ENCODE assay signal across 19 cellular contexts in the genomic region with DNA sequence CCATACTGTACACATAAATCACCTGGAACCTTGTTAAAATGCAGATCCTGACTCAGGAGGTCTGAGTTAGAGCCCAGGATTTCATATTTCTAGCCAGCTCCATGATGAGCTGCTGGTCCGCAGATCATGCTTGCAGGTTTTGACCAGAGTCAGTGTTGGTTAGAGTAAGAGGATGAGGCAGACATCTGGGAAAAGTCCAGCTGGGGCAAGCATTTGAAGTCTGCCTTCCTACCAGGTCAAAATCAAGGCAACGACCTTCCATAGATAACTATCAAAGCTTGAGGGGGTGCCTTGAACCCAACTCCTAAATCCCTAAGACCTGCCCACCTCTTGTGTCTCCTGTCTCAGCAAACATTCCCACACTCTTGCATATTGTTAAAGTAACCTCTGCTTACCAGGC. TPM values are rescaled to one million over a fixed set of nuclear protein-coding genes. Genes with fewer than 3 reads are reported as not detected.
DNase-seq lines count a peak whose midpoint lies in the region; ATAC-seq and TF ChIP-seq lines count a peak whose summit lies in the region.
"Had no signal": no experiment of that assay in that cellular context is flagged by ENCODE, and none has a peak within 500 bp of the region (broad histone marks: within the 10 kb centered on the region; RNA-seq: fewer than 3 reads in every experiment).

No MANE protein-coding gene starts in this region.

- peaks cover 63% of the 10 kb centered on the region for H3K4me1 Mint-ChIP-seq in stimulated activated naive CD8-positive, alpha-beta T cell treated with anti-CD3 and anti-CD28 coated beads, Interleukin-15, Interleukin-2, amounts not matched to agents 100 ng/mL and 50 ng/mL, for 24 hours (ENCODE audit: low read depth)
- peaks cover 49% of the 10 kb centered on the region for H3K4me1 Mint-ChIP-seq in activated CD8-positive, alpha-beta T cell treated with anti-CD3 and anti-CD28 coated beads for 36 hours (ENCODE audit: low read depth)
- H3K4me1 Mint-ChIP-seq in effector memory CD8-positive, alpha-beta T cell (ENCODE audit: low read depth in 2 of 2): peaks cover 24 to 55% of the 10 kb centered on the region in 2 donors

- POLR2A ChIA-PET in activated CD8-positive, alpha-beta T cell treated with anti-CD3 and anti-CD28 coated beads for 36 hours (lab: Charles Lee): interaction anchor here (0.8 to 6.9 kb wide), 4 partner anchors 9 to 102 kb away, joined by 3 to 74 read pairs (median 4); a partner anchor contains a TSS

- H3K27me3 Mint-ChIP-seq in stimulated activated naive CD8-positive, alpha-beta T cell treated with anti-CD3 and anti-CD28 coated beads, Interleukin-15, Interleukin-2, amounts not matched to agents 100 ng/mL and 50 ng/mL, for 24 hours: no peaks in the 10 kb centered on the region
- H3K27me3 Mint-ChIP-seq in activated CD8-positive, alpha-beta T cell treated with anti-CD3 and anti-CD28 coated beads for 36 hours: no peaks in the 10 kb centered on the region
- no peaks in the 10 kb centered on the region for H3K27me3 Mint-ChIP-seq in effector memory CD8-positive, alpha-beta T cell

- no peak for DNase-seq in stimulated activated naive CD8-positive, alpha-beta T cell treated with anti-CD3 and anti-CD28 coated beads, Interleukin-15, Interleukin-2, amounts not matched to agents 100 U/mL and 50 U/mL, for 24 hours
- DNase-seq in activated CD8-positive, alpha-beta T cell treated with anti-CD3 and anti-CD28 coated beads for 36 hours: no peak
- DNase-seq in effector memory CD8-positive, alpha-beta T cell: no peak
- DNase-seq in vagina (ENCODE audit: extremely low spot score in 2 of 2) (peak; percentile 54 to 64), LoVo (ENCODE audit: low spot score) (no peak), body of pancreas (no peak)
- DNase-seq in activated effector memory CD4-positive, alpha-beta T cell treated with anti-CD3 and anti-CD28 coated beads, Interleukin-2, amount 50 U/mL, for 16 hours: no peak
- DNase-seq: esophagus squamous epithelium, HFFc6, KBM-7, lower lobe of right lung, NCI-H510A treated with DMSO at 0.1 percent for 48 hours, Peyer's patch, tibial artery had no signal

- H3K4me1 ChIP-seq in vagina (peaks cover 6% of the 10 kb centered on the region), body of pancreas (no peaks in the 10 kb centered on the region)
- H3K4me1 ChIP-seq: gastroesophageal sphincter, lower lobe of right lung, Peyer's patch, SJSA1, tibial artery had no signal

- peaks cover 89% of the 10 kb centered on the region for H3K36me3 Mint-ChIP-seq in stimulated activated naive CD8-positive, alpha-beta T cell treated with anti-CD3 and anti-CD28 coated beads, Interleukin-15, Interleukin-2, amounts not matched to agents 100 ng/mL and 50 ng/mL, for 24 hours (ENCODE audit: low read depth)
- H3K36me3 Mint-ChIP-seq in activated CD8-positive, alpha-beta T cell treated with anti-CD3 and anti-CD28 coated beads for 36 hours (ENCODE audit: low read depth): peaks cover 92% of the 10 kb centered on the region
- H3K36me3 Mint-ChIP-seq in effector memory CD8-positive, alpha-beta T cell (ENCODE audit: insufficient read depth): peaks cover 35% of the 10 kb centered on the region

- CTCF ChIA-PET in activated CD8-positive, alpha-beta T cell treated with anti-CD3 and anti-CD28 coated beads for 36 hours (lab: Charles Lee): interaction anchor here (0.8 to 6.8 kb wide), 4 partner anchors 10 to 165 kb away, joined by 3 to 54 read pairs (median 5); a partner anchor contains a TSS

- peaks cover 26% of the 10 kb centered on the region for H3K9me3 Mint-ChIP-seq in stimulated activated naive CD8-positive, alpha-beta T cell treated with anti-CD3 and anti-CD28 coated beads, Interleukin-15, Interleukin-2, amounts not matched to agents 100 ng/mL and 50 ng/mL, for 24 hours
- H3K9me3 Mint-ChIP-seq in activated CD8-positive, alpha-beta T cell treated with anti-CD3 and anti-CD28 coated beads for 36 hours: peaks cover 32% of the 10 kb centered on the region
- no peaks in the 10 kb centered on the region for H3K9me3 Mint-ChIP-seq in effector memory CD8-positive, alpha-beta T cell
- H3K9me3 Mint-ChIP-seq: HFFc6 had no signal

- no peak for TF ChIP-seq POLR2A in vagina (IDR thresholded peaks at IDR 0.05)
- TF ChIP-seq POLR2A in body of pancreas (IDR thresholded peaks at IDR 0.05): no peak

- H3K27ac ChIP-seq in vagina: no peak overlapping the region
- no peak overlapping the region for H3K27ac ChIP-seq in body of pancreas
- H3K27ac ChIP-seq: esophagus squamous epithelium, gastroesophageal sphincter, lower lobe of right lung, SJSA1, skin epidermis, tibial artery had no signal

- TF ChIP-seq CTCF in activated CD8-positive, alpha-beta T cell treated with anti-CD3 and anti-CD28 coated beads for 36 hours (IDR thresholded peaks at IDR 0.05): no peak
- TF ChIP-seq CTCF in vagina (IDR thresholded peaks at IDR 0.05) (no peak), body of pancreas (IDR thresholded peaks at IDR 0.05) (no peak)

- peak overlapping the region; percentile 82 for H3K27ac Mint-ChIP-seq in stimulated activated naive CD8-positive, alpha-beta T cell treated with anti-CD3 and anti-CD28 coated beads, Interleukin-15, Interleukin-2, amounts not matched to agents 100 ng/mL and 50 ng/mL, for 24 hours
- H3K27ac Mint-ChIP-seq in activated CD8-positive, alpha-beta T cell treated with anti-CD3 and anti-CD28 coated beads for 36 hours: peak overlapping the region; percentile 92
- peak overlapping the region; percentile 86 to 87 for H3K27ac Mint-ChIP-seq in effector memory CD8-positive, alpha-beta T cell
- H3K27ac Mint-ChIP-seq: HFFc6, WTC11 had no signal

- ATAC-seq in stimulated activated naive CD8-positive, alpha-beta T cell treated with anti-CD3 and anti-CD28 coated beads, Interleukin-15, Interleukin-2, amounts not matched to agents 100 U/mL and 50 U/mL, for 24 hours: no peak
- no peak for ATAC-seq in activated CD8-positive, alpha-beta T cell treated with anti-CD3 and anti-CD28 coated beads for 36 hours
- ATAC-seq in effector memory CD8-positive, alpha-beta T cell (replicated peaks): no peak
- no peak for ATAC-seq in body of pancreas
- ATAC-seq: gastroesophageal sphincter, lower lobe of right lung, WTC11 had no signal

- H3K27me3 ChIP-seq in vagina (no peaks in the 10 kb centered on the region), body of pancreas (no peaks in the 10 kb centered on the region)
- H3K27me3 ChIP-seq: esophagus squamous epithelium, gastroesophageal sphincter, Peyer's patch, tibial artery had no signal

- H3K36me3 ChIP-seq in vagina (peaks cover 0 to 7% of the 10 kb centered on the region in 2 donors), body of pancreas (replicated peaks in 1 of 2; ENCODE audit: insufficient read depth in 1 of 2, low read depth in 2 of 2) (no peaks in the 10 kb centered on the region)
- H3K36me3 ChIP-seq: SJSA1 had no signal

- intact Hi-C loops in activated CD8-positive, alpha-beta T cell treated with anti-CD3 and anti-CD28 coated beads for 36 hours (cut with micrococcal nuclease): no loop called here
- intact Hi-C loops in vagina (cut with DNase I): no loop called here
- intact Hi-C loops in body of pancreas (cut with DNase I): no loop called here

- H3K9me3 ChIP-seq in vagina: no peaks in the 10 kb centered on the region
- H3K9me3 ChIP-seq in body of pancreas: no peaks in the 10 kb centered on the region
- H3K9me3 ChIP-seq: Peyer's patch, SJSA1 had no signal

- H3K4me3 ChIP-seq in vagina (no peak overlapping the region), body of pancreas (no peak overlapping the region)
- H3K4me3 ChIP-seq: esophagus squamous epithelium, gastroesophageal sphincter, lower lobe of right lung, Peyer's patch, SJSA1, skin epidermis, tibial artery had no signal

- WGBS in body of pancreas, 2 donors: 69 to 70% methylated on average over 2 of the region's 2 CpGs

- H3K4me3 Mint-ChIP-seq in stimulated activated naive CD8-positive, alpha-beta T cell treated with anti-CD3 and anti-CD28 coated beads, Interleukin-15, Interleukin-2, amounts not matched to agents 100 ng/mL and 50 ng/mL, for 24 hours: no peak overlapping the region
- no peak overlapping the region for H3K4me3 Mint-ChIP-seq in activated CD8-positive, alpha-beta T cell treated with anti-CD3 and anti-CD28 coated beads for 36 hours
- H3K4me3 Mint-ChIP-seq in effector memory CD8-positive, alpha-beta T cell: no peak overlapping the region
- H3K4me3 Mint-ChIP-seq: HFFc6, WTC11 had no signal

RNA-seq across cellular contexts. Expression of a gene that starts 9.2 kb away (rescaled TPM):
- 100 to 1,000 TPM in 1 of 2 experiments, 10 to 100 TPM in 1; 95.7 to 104 TPM for total RNA-seq in activated CD8-positive, alpha-beta T cell treated with anti-CD3 and anti-CD28 coated beads for 36 hours
- total RNA-seq in vagina (14.0 TPM), body of pancreas (1 to 10 TPM; 1.6 to 2.3 TPM)

RNA-seq across cellular contexts. Expression of a gene that starts 49.3 kb away (rescaled TPM):
- total RNA-seq in activated CD8-positive, alpha-beta T cell treated with anti-CD3 and anti-CD28 coated beads for 36 hours: 10 to 100 TPM; 21.4 to 22.2 TPM
- total RNA-seq in vagina (20.1 TPM), body of pancreas (10 to 100 TPM in 1 of 2 donors, 1 to 10 TPM in 1; 2.3 to 18.1 TPM)

Comparison
In these comparisons a context has a peak if more than half of its experiments do, and no peak if none do; other contexts are left out.
1. DNase-seq: peak in vagina (2 of 2); none in stimulated activated naive CD8-positive, alpha-beta T cell treated with anti-CD3 and anti-CD28 coated beads, Interleukin-15, Interleukin-2, amounts not matched to agents 100 U/mL and 50 U/mL, for 24 hours (single experiment), activated CD8-positive, alpha-beta T cell treated with anti-CD3 and anti-CD28 coated beads for 36 hours (single experiment), effector memory CD8-positive, alpha-beta T cell (0 of 3), activated effector memory CD4-positive, alpha-beta T cell treated with anti-CD3 and anti-CD28 coated beads, Interleukin-2, amount 50 U/mL, for 16 hours (single experiment), LoVo (single experiment) and body of pancreas (0 of 4).
2. Peak in every context shown above with its lines, with median percentiles within 50 percentile points of each other: H3K27ac Mint-ChIP-seq.